Comparison of ENCODE assay signal across 8 cellular contexts in genomic region chr18:13137041-13137938, GRCh38.
DNase-seq lines count a peak whose midpoint lies in the region; ATAC-seq and TF ChIP-seq lines count a peak whose summit lies in the region.

No MANE protein-coding gene starts in this region.

- H3K9me2 ChIP-seq in SK-N-SH: no peaks in the 10 kb centered on the region

- no peak for TF ChIP-seq RAD21 in SK-N-SH (IDR thresholded peaks at IDR 0.05; ENCODE audit: low read length)

- no peak for TF ChIP-seq EP300 in SK-N-SH (IDR thresholded peaks at IDR 0.05; ENCODE audit: borderline replicate concordance in 1 of 2, low read depth in 1 of 2, low read length in 1 of 2)

- no peaks in the 10 kb centered on the region for H3K36me3 ChIP-seq in SK-N-SH (replicated peaks in 1 of 2; ENCODE audit: control insufficient read depth in 1 of 2, insufficient read depth in 2 of 2, low read length in 1 of 2)
- H3K36me3 ChIP-seq in brain microvascular endothelial cell (replicated peaks): no peaks in the 10 kb centered on the region
- no peaks in the 10 kb centered on the region for H3K36me3 ChIP-seq in smooth muscle cell (ENCODE audit: low read depth)

- H3K4me2 ChIP-seq in SK-N-SH (peak overlapping the region; percentile 89), smooth muscle cell (peak overlapping the region; percentile 86)

- H2AFZ ChIP-seq in SK-N-SH (ENCODE audit: low read depth): peak overlapping the region; percentile 87
- H2AFZ ChIP-seq in smooth muscle cell (ENCODE audit: low read depth): no peak overlapping the region

- 24% methylated on average over 41 of the region's 69 CpGs for WGBS in SK-N-SH (ENCODE audit: low lambda C conversion rate)
- 50% methylated on average over 52 of the region's 69 CpGs for WGBS in smooth muscle cell (ENCODE audit: low lambda C conversion rate)

- ATAC-seq in HG02759 (IDR thresholded peaks at IDR 0.05; ENCODE audit: unreplicated experiment): peak; percentile 43
- ATAC-seq in HG03378 (IDR thresholded peaks at IDR 0.05; ENCODE audit: unreplicated experiment): no peak

- TF ChIP-seq CTCF in GM10248 (IDR thresholded peaks at IDR 0.05; ENCODE audit: control extremely low read depth, extremely low read depth, low read depth, missing control alignments) (no peak), SK-N-SH (IDR thresholded peaks at IDR 0.05) (no peak), brain microvascular endothelial cell (IDR thresholded peaks at IDR 0.05; ENCODE audit: low read depth, low read length, missing control alignments) (no peak), smooth muscle cell (IDR thresholded peaks at IDR 0.05; ENCODE audit: borderline replicate concordance, insufficient read depth, poor library complexity, severe bottlenecking) (no peak)

- H3K79me2 ChIP-seq in SK-N-SH (ENCODE audit: insufficient read depth) (no peaks in the 10 kb centered on the region), smooth muscle cell (ENCODE audit: low read depth) (no peaks in the 10 kb centered on the region)

- DNase-seq in GM10248 (ENCODE audit: extremely low spot score) (peak; percentile 63), SK-N-SH (peak; percentile 70), brain microvascular endothelial cell (no peak), iPS-NIHi11 (ENCODE audit: low spot score) (peak; percentile 62), smooth muscle cell (lab: John Stamatoyannopoulos, UW; ENCODE audit: unreplicated experiment) (no peak), NCI-H2081 treated with DMSO at 0.1 percent for 48 hours (lab: John Stamatoyannopoulos, UW) (no peak)

- CTCF ChIA-PET in GM10248 (lab: Yijun Ruan, JAX) (interaction anchor here (1.0 to 1.3 kb wide), 2 partner anchors 12 to 18 kb away, joined by 3 read pairs; no protein-coding TSS in a partner anchor), SK-N-SH (lab: Yijun Ruan, JAX) (interaction anchor here (1.3 kb wide), 1 partner anchor 24 kb away, joined by 5 read pairs; no protein-coding TSS in a partner anchor)

- H3F3A ChIP-seq in SK-N-SH (replicated peaks; ENCODE audit: insufficient read depth) (no peaks in the 10 kb centered on the region), smooth muscle cell (ENCODE audit: low read depth) (no peaks in the 10 kb centered on the region)

- H3K4me3 ChIP-seq in SK-N-SH (ENCODE audit: low read depth in 2 of 2, low read length in 1 of 2): peak overlapping the region; percentile 50 to 58
- H3K4me3 ChIP-seq in brain microvascular endothelial cell (ENCODE audit: low read depth, low read length): peak overlapping the region; percentile 52
- H3K4me3 ChIP-seq in smooth muscle cell: peak overlapping the region; percentile 43

- H3K27ac ChIP-seq in SK-N-SH (ENCODE audit: low read depth in 2 of 2, low read length in 1 of 2) (no peak overlapping the region), brain microvascular endothelial cell (no peak overlapping the region), smooth muscle cell (ENCODE audit: low read depth) (no peak overlapping the region)

- H3K9ac ChIP-seq in SK-N-SH (no peak overlapping the region), smooth muscle cell (ENCODE audit: low read depth) (no peak overlapping the region)

- in situ Hi-C loops in brain microvascular endothelial cell (cut with HindIII; ENCODE audit: low pct_ligation_motif_present, low sequenced_read_pairs): no loop called here

- H3K9me3 ChIP-seq in SK-N-SH (no peaks in the 10 kb centered on the region), smooth muscle cell (replicated peaks; ENCODE audit: low read depth) (no peaks in the 10 kb centered on the region)

- H3K27me3 ChIP-seq in SK-N-SH (ENCODE audit: insufficient read depth) (no peaks in the 10 kb centered on the region; the same call in 1 of the 2 replicates), brain microvascular endothelial cell (replicated peaks) (no peaks in the 10 kb centered on the region), smooth muscle cell (ENCODE audit: low read depth) (no peaks in the 10 kb centered on the region)

- peaks cover 0 to 7% of the 10 kb centered on the region in 2 experiments; a peak in 1 of 4 replicates for H3K4me1 ChIP-seq in SK-N-SH (ENCODE audit: control insufficient read depth in 1 of 2, insufficient read depth in 2 of 2, low read depth in 1 of 2, low read length in 1 of 2)
- no peaks in the 10 kb centered on the region for H3K4me1 ChIP-seq in smooth muscle cell (ENCODE audit: low read depth)

- POLR2A ChIA-PET in GM10248 (lab: Yijun Ruan, JAX) (no interaction called here), SK-N-SH (lab: Yijun Ruan, JAX) (no interaction called here)

- no peaks in the 10 kb centered on the region for H4K20me1 ChIP-seq in SK-N-SH (ENCODE audit: insufficient read depth)
- H4K20me1 ChIP-seq in smooth muscle cell (ENCODE audit: low read depth): no peaks in the 10 kb centered on the region

TF ChIP-seq in SK-N-SH, 30 proteins besides CTCF, POLR2A, EP300 and RAD21:
- no peak for TF ChIP-seq FOSL2 (IDR thresholded peaks at IDR 0.05; ENCODE audit: borderline replicate concordance, low read depth)
- no peak for TF ChIP-seq RCOR1 (IDR thresholded peaks at IDR 0.05; ENCODE audit: low read length)
- TF ChIP-seq SMC3 (IDR thresholded peaks at IDR 0.05; ENCODE audit: low read depth, low read length): no peak
- TF ChIP-seq, protein P1, sequence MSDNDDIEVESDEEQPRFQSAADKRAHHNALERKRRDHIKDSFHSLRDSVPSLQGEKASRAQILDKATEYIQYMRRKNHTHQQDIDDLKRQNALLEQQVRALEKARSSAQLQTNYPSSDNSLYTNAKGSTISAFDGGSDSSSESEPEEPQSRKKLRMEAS (IDR thresholded peaks at IDR 0.05; ENCODE audit: low read depth): no peak
- no peak for TF ChIP-seq TCF12 (IDR thresholded peaks at IDR 0.05)
- no peak for TF ChIP-seq GATA2 (CRISPR knock-in tag; IDR thresholded peaks at IDR 0.05)
- TF ChIP-seq, protein P2, sequence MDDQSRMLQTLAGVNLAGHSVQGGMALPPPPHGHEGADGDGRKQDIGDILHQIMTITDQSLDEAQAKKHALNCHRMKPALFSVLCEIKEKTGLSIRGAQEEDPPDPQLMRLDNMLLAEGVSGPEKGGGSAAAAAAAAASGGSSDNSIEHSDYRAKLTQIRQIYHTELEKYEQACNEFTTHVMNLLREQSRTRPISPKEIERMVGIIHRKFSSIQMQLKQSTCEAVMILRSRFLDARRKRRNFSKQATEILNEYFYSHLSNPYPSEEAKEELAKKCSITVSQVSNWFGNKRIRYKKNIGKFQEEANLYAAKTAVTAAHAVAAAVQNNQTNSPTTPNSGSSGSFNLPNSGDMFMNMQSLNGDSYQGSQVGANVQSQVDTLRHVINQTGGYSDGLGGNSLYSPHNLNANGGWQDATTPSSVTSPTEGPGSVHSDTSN (IDR thresholded peaks at IDR 0.05): no peak
- TF ChIP-seq, protein P3, sequence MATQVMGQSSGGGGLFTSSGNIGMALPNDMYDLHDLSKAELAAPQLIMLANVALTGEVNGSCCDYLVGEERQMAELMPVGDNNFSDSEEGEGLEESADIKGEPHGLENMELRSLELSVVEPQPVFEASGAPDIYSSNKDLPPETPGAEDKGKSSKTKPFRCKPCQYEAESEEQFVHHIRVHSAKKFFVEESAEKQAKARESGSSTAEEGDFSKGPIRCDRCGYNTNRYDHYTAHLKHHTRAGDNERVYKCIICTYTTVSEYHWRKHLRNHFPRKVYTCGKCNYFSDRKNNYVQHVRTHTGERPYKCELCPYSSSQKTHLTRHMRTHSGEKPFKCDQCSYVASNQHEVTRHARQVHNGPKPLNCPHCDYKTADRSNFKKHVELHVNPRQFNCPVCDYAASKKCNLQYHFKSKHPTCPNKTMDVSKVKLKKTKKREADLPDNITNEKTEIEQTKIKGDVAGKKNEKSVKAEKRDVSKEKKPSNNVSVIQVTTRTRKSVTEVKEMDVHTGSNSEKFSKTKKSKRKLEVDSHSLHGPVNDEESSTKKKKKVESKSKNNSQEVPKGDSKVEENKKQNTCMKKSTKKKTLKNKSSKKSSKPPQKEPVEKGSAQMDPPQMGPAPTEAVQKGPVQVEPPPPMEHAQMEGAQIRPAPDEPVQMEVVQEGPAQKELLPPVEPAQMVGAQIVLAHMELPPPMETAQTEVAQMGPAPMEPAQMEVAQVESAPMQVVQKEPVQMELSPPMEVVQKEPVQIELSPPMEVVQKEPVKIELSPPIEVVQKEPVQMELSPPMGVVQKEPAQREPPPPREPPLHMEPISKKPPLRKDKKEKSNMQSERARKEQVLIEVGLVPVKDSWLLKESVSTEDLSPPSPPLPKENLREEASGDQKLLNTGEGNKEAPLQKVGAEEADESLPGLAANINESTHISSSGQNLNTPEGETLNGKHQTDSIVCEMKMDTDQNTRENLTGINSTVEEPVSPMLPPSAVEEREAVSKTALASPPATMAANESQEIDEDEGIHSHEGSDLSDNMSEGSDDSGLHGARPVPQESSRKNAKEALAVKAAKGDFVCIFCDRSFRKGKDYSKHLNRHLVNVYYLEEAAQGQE (IDR thresholded peaks at IDR 0.05; ENCODE audit: low read depth, low read length): no peak
- TF ChIP-seq POLR2AphosphoS5 (IDR thresholded peaks at IDR 0.05; ENCODE audit: low read depth, low read length): no peak
- TF ChIP-seq GABPA (IDR thresholded peaks at IDR 0.05; ENCODE audit: low read depth): no peak
- TF ChIP-seq JUND (IDR thresholded peaks at IDR 0.05): no peak
- TF ChIP-seq EZH2phosphoT487 (IDR thresholded peaks at IDR 0.05; ENCODE audit: borderline replicate concordance, low read depth): no peak
- no peak for TF ChIP-seq FOXM1 (IDR thresholded peaks at IDR 0.05; ENCODE audit: low read depth)
- no peak for TF ChIP-seq RXRA (IDR thresholded peaks at IDR 0.05; ENCODE audit: borderline replicate concordance, low read depth)

Comparison
In these comparisons a context has a peak if more than half of its experiments do, and no peak if none do; other contexts are left out.
1. DNase-seq: peak in GM10248 (single experiment), SK-N-SH (single experiment) and iPS-NIHi11 (single experiment); none in brain microvascular endothelial cell (single experiment), smooth muscle cell (single experiment) and NCI-H2081 treated with DMSO at 0.1 percent for 48 hours (single experiment).
2. Peak in every context shown above with its lines, with median percentiles within 50 percentile points of each other: H3K4me3 ChIP-seq.